In the genomic region with DNA sequence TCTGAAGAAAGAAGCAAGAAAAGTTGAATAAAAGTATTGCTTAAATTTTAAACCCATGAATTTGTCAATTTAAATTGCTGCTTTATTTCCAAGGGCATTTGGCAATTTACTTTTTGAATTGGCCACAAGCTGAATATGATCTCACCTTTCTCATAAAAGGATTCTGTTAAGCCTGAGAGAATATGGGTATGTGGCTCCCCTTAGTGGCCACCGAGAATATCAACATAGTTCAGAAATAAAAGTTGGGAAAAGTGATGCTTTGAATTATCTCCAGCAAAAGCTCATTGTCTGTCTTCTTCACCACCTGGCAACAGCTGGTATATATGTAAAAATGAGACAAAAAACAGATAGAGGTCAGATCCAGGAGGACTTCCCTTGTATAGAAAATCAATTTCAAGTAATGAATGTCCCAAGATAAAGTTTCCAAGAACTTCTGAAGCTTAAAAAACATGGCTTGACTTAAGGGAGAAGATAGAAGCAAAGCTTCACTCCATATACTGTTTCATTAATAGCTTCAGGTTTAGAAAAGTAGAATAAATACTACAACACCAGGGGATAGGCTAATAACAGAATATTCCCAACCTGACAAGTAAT, we compare ENCODE assay signal across 9 cellular contexts.
DNase-seq lines count a peak whose midpoint lies in the region; ATAC-seq, FAIRE-seq and TF ChIP-seq lines count a peak whose summit lies in the region.
"Had no signal": no experiment of that assay in that cellular context is flagged by ENCODE, and none has a peak within 500 bp of the region (broad histone marks: within the 10 kb centered on the region; RNA-seq: fewer than 3 reads in every experiment).

No MANE protein-coding gene starts in this region.

- WGBS in sigmoid colon, 2 donors: 0% methylated on average over 1 of the region's 1 CpG

- ATAC-seq in GM19372 (IDR thresholded peaks at IDR 0.05; ENCODE audit: low read depth, unreplicated experiment) (peak; percentile 78), HG03565 (IDR thresholded peaks at IDR 0.05; ENCODE audit: unreplicated experiment) (peak; percentile 80)

- H3K4me3 ChIP-seq in fibroblast of pulmonary artery (replicated peaks; ENCODE audit: low read depth, low read length) (no peak overlapping the region), sigmoid colon (no peak overlapping the region)
- H3K4me3 ChIP-seq: skin epidermis had no signal

- in situ Hi-C loops in SK-MEL-5 (cut with HindIII; ENCODE audit: low pct_unique_long_range_greater_than_20kb, low sequenced_read_pairs): no loop called here

- no peak for FAIRE-seq in H54 (lab: Jason Lieb, UNC)

- TF ChIP-seq EP300 in sigmoid colon (IDR thresholded peaks at IDR 0.05): no peak

- no peak overlapping the region for H3K27ac ChIP-seq in sigmoid colon
- H3K27ac ChIP-seq: skin epidermis had no signal

- no peaks in the 10 kb centered on the region for H3K36me3 ChIP-seq in sigmoid colon

- intact Hi-C loops in sigmoid colon (cut with DNase I): loop anchor here (1.0 kb wide), 1 partner anchor 212 kb away; no protein-coding TSS in a partner anchor

- no peak for TF ChIP-seq POLR2A in sigmoid colon (IDR thresholded peaks at IDR 0.05)
- no peak for TF ChIP-seq POLR2A in H54 (IDR thresholded peaks at IDR 0.05; ENCODE audit: low read depth, low read length)

- peak; percentile 17 for DNase-seq in DMS153 treated with DMSO at 0.1 percent for 48 hours (lab: John Stamatoyannopoulos, UW; ENCODE audit: unreplicated experiment)
- DNase-seq in SK-MEL-5 (ENCODE audit: low read depth, low spot score): peak; percentile 69
- peak; percentile 59 for DNase-seq in fibroblast of pulmonary artery (ENCODE audit: low read depth)
- no peak for DNase-seq in sigmoid colon
- DNase-seq in activated CD8-positive, alpha-beta memory T cell treated with anti-CD3 and anti-CD28 coated beads for 24 hours: no peak
- no peak for DNase-seq in H54 (ENCODE audit: insufficient read length, low spot score)

- H3K9me3 ChIP-seq in sigmoid colon: peaks cover 0 to 4% (median 0%) of the 10 kb centered on the region in 4 donors

- H3K4me1 ChIP-seq in sigmoid colon: peaks cover 0 to 6% (median 0%) of the 10 kb centered on the region in 4 donors

- no peaks in the 10 kb centered on the region for H3K27me3 ChIP-seq in sigmoid colon

- TF ChIP-seq CTCF in fibroblast of pulmonary artery (IDR thresholded peaks at IDR 0.05; ENCODE audit: low read length, missing control alignments) (peak; percentile 68), sigmoid colon (IDR thresholded peaks at IDR 0.05) (peak; percentile 43 to 75 (median 60))

Comparison
In these comparisons a context has a peak if more than half of its experiments do, and no peak if none do; other contexts are left out.
1. DNase-seq: peak in DMS153 treated with DMSO at 0.1 percent for 48 hours (single experiment), SK-MEL-5 (single experiment) and fibroblast of pulmonary artery (single experiment); none in sigmoid colon (single experiment), activated CD8-positive, alpha-beta memory T cell treated with anti-CD3 and anti-CD28 coated beads for 24 hours (single experiment) and H54 (single experiment).